ENCODE assay signal across 8 cellular contexts in the genomic region with DNA sequence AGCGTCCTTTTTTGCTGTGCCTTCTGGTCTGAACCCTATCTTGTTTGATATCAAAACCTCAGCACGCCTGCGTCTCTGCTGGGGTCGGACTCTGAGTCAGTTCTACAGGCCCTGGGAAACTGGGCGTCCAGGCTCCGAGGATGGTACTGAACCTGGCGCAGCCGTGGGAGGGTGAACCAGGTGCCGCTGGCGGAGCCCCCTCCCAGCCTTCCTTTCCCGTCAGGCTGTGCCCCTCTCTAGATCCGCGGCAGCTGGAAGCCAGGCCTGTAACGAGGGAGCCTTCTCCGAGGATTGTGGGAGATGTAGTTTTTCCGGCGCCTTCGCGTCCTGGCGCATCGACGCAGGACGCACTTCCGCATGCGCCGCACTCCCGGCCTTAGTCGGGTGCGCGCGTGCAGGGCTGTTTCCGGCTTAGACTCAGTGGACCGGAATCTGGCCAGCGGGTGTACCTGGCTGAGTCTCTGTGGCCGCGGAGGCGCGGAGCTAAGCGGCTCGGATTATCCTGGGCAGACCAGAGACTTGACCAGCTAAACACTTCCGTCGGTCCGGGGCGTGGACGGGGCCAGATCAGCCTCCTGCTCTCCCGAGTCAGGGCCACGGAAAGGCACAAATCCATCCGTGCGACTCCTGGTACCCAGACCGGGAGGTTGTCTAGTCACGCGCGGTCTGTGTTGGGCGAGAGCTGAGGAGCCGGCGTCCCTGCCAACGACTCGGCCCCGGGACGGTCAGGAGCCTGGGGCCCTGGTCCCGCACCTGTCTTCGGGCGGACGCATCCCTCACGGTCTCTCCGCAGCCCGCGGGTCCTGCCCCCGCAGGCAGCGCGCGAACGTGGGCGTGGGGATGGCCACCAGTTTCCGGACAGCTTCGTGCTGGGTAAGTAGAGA. TPM values are rescaled to one million over a fixed set of nuclear protein-coding genes. Genes with fewer than 3 reads are reported as not detected.
DNase-seq lines count a peak whose midpoint lies in the region; ATAC-seq and TF ChIP-seq lines count a peak whose summit lies in the region.

A gene with protein sequence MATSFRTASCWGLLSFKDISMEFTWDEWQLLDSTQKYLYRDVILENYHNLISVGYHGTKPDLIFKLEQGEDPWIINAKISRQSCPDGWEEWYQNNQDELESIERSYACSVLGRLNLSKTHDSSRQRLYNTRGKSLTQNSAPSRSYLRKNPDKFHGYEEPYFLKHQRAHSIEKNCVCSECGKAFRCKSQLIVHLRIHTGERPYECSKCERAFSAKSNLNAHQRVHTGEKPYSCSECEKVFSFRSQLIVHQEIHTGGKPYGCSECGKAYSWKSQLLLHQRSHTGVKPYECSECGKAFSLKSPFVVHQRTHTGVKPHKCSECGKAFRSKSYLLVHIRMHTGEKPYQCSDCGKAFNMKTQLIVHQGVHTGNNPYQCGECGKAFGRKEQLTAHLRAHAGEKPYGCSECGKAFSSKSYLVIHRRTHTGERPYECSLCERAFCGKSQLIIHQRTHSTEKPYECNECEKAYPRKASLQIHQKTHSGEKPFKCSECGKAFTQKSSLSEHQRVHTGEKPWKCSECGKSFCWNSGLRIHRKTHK (plus strand): TSS at position 367 of the 884 bp plus-strand sequence. CDS start 474 bp downstream, at position 841.

- peak within 1 kb of the TSS; percentile 66 for H3K4me3 ChIP-seq in mucosa of descending colon

- no peaks in the 10 kb centered on the region for H3K36me3 ChIP-seq in mucosa of descending colon (ENCODE audit: low read depth)

- peaks cover 4% of the 10 kb centered on the region for H3K4me1 ChIP-seq in mucosa of descending colon (ENCODE audit: low read depth)

- no peak for TF ChIP-seq CTCF in mucosa of descending colon (IDR thresholded peaks at IDR 0.05)

- intact Hi-C loops in mucosa of descending colon (cut with DNase I, micrococcal nuclease) = no loop called here

- H3K36me3 Mint-ChIP-seq in IgD-negative memory B cell = peaks cover 18% of the 10 kb centered on the region

- H3K4me1 Mint-ChIP-seq in IgD-negative memory B cell = peaks cover 13 to 29% (median 26%) of the 10 kb centered on the region in 3 donors

- peak within 1 kb of the TSS; percentile 87 to 97 (median 96) for H3K27ac Mint-ChIP-seq in IgD-negative memory B cell

- H3K27me3 Mint-ChIP-seq in IgD-negative memory B cell = no peaks in the 10 kb centered on the region

- peak within 1 kb of the TSS; percentile 95 to 97 (median 96) for H3K4me3 Mint-ChIP-seq in IgD-negative memory B cell

- peaks cover 6 to 16% (median 8%) of the 10 kb centered on the region in 3 donors for H3K9me3 Mint-ChIP-seq in IgD-negative memory B cell

- ATAC-seq in GM21529 (IDR thresholded peaks at IDR 0.05; ENCODE audit: unreplicated experiment) (peak; percentile 99), mucosa of descending colon (peak; percentile 100)

- peak within 1 kb of the TSS; percentile 72 for H3K27ac ChIP-seq in epithelial cell of prostate

- peaks cover 31% of the 10 kb centered on the region for H3K9me3 ChIP-seq in mucosa of descending colon

- DNase-seq in DMS 273 treated with DMSO at 0.1 percent for 48 hours (lab: John Stamatoyannopoulos, UW) (peak; percentile 61), OCI-M2 (lab: John Stamatoyannopoulos, UW; ENCODE audit: unreplicated experiment) (peak; percentile 52), activated T-cell treated with anti-CD3 and anti-CD28 coated beads for 4 hours (peak; percentile 78), epithelial cell of prostate (ENCODE audit: low read depth, low spot score) (peak; percentile 71), mucosa of descending colon (peak; percentile 91 to 95 (median 93))
- peak; percentile 79 for DNase-seq in stimulated activated CD8-positive, alpha-beta memory T cell treated with anti-CD3 and anti-CD28 coated beads, Interleukin-4, amount 100 ng/mL, for 24 hours (ENCODE audit: low read depth)

RNA-seq across cellular contexts. Expression of the gene that starts here (rescaled TPM):
- 14.4 TPM for polyA plus RNA-seq in IgD-negative memory B cell
- 10 to 100 TPM in 1 of 3 donors, 1 to 10 TPM in 2; 8.1 to 13.4 (median 8.3) TPM for total RNA-seq in mucosa of descending colon

Comparison
In these comparisons a context has a peak if more than half of its experiments do, and no peak if none do; other contexts are left out.
1. Peak in every context shown above with its lines: DNase-seq, ATAC-seq, H3K4me3 ChIP-seq and H3K27ac ChIP-seq.